16 cellular contexts compared by ENCODE assay signal in genomic region chr13:50708461-50708860, GRCh38.
DNase-seq lines count a peak whose midpoint lies in the region; ATAC-seq and TF ChIP-seq lines count a peak whose summit lies in the region.
"Had no signal": no experiment of that assay in that cellular context is flagged by ENCODE, and none has a peak within 500 bp of the region (broad histone marks: within the 10 kb centered on the region; RNA-seq: fewer than 3 reads in every experiment).

No MANE protein-coding gene starts in this region.

- H3K4me3 ChIP-seq in right atrium auricular region (no peak overlapping the region), choroid plexus epithelial cell (ENCODE audit: low read depth, low read length) (no peak overlapping the region)
- H3K4me3 ChIP-seq: body of pancreas had no signal

- intact Hi-C loops in Right ventricle myocardium inferior (cut with DNase I) (no loop called here), sciatic nerve (cut with DNase I) (no loop called here)

- no peak overlapping the region for H3K27ac Mint-ChIP-seq in effector memory CD8-positive, alpha-beta T cell
- H3K27ac Mint-ChIP-seq: activated naive CD8-positive, alpha-beta T cell; CD8-positive, alpha-beta T cell; T-helper 17 cell had no signal

- H3K27ac ChIP-seq in right atrium auricular region, result peak overlapping the region in 1 of 2 donors; percentile 5
- H3K27ac ChIP-seq: body of pancreas had no signal

- H3K9me3 Mint-ChIP-seq in effector memory CD8-positive, alpha-beta T cell, result no peaks in the 10 kb centered on the region
- H3K9me3 Mint-ChIP-seq: CD8-positive, alpha-beta T cell had no signal

- H3K4me1 ChIP-seq in right atrium auricular region, result peaks cover 0 to 24% of the 10 kb centered on the region in 2 donors
- H3K4me1 ChIP-seq: body of pancreas had no signal

- DNase-seq in Right ventricle myocardium inferior (ENCODE audit: missing footprints), result no peak
- DNase-seq in right atrium auricular region (ENCODE audit: low spot score), result no peak
- DNase-seq in NOMO-1 (lab: John Stamatoyannopoulos, UW; ENCODE audit: unreplicated experiment in 2 of 2), result peak; percentile 25 to 58
- peak; percentile 14 for DNase-seq in choroid plexus epithelial cell (ENCODE audit: low read depth)
- no peak for DNase-seq in sciatic nerve (ENCODE audit: low spot score)
- no peak for DNase-seq in HuH-7 (ENCODE audit: low spot score)
- no peak for DNase-seq in effector memory CD8-positive, alpha-beta T cell
- DNase-seq: activated CD4-positive, CD25-positive, alpha-beta regulatory T cell treated with anti-CD3 and anti-CD28 coated beads, Interleukin-2, amount 50 U/mL, for 72 hours; body of pancreas; CD8-positive, alpha-beta T cell; cortex of kidney; foreskin melanocyte; NCI-H2081 treated with DMSO at 0.1 percent for 48 hours; T-helper 17 cell had no signal

- H3K36me3 ChIP-seq in right atrium auricular region, result no peaks in the 10 kb centered on the region

- H3K27me3 ChIP-seq in right atrium auricular region, result no peaks in the 10 kb centered on the region
- H3K27me3 ChIP-seq: body of pancreas had no signal

- peaks cover 9 to 10% of the 10 kb centered on the region in 2 donors for H3K4me1 Mint-ChIP-seq in effector memory CD8-positive, alpha-beta T cell (ENCODE audit: low read depth in 2 of 2)

- H3K4me3 Mint-ChIP-seq in effector memory CD8-positive, alpha-beta T cell, result no peak overlapping the region
- H3K4me3 Mint-ChIP-seq: activated naive CD8-positive, alpha-beta T cell; CD8-positive, alpha-beta T cell; T-helper 17 cell had no signal

- H3K36me3 Mint-ChIP-seq in effector memory CD8-positive, alpha-beta T cell (ENCODE audit: insufficient read depth), result peaks cover 4% of the 10 kb centered on the region
- H3K36me3 Mint-ChIP-seq: activated naive CD8-positive, alpha-beta T cell; CD8-positive, alpha-beta T cell had no signal

- TF ChIP-seq CTCF in right atrium auricular region (IDR thresholded peaks at IDR 0.05), result no peak
- TF ChIP-seq CTCF in choroid plexus epithelial cell (conservative IDR thresholded peaks at IDR 0.05; ENCODE audit: low read depth, low read length), result no peak

- H3K27me3 Mint-ChIP-seq in effector memory CD8-positive, alpha-beta T cell, result peaks cover 0 to 6% of the 10 kb centered on the region in 2 donors

- ATAC-seq in Right ventricle myocardium inferior (peak; percentile 54), sciatic nerve (peak; percentile 12), HG02981 (IDR thresholded peaks at IDR 0.05; ENCODE audit: unreplicated experiment) (no peak)
- no peak for ATAC-seq in effector memory CD8-positive, alpha-beta T cell (replicated peaks)
- ATAC-seq: body of pancreas; CD8-positive, alpha-beta T cell; T-helper 17 cell had no signal

- H3K9me3 ChIP-seq in right atrium auricular region, result no peaks in the 10 kb centered on the region
- H3K9me3 ChIP-seq: body of pancreas had no signal

Comparison
In these comparisons a context has a peak if more than half of its experiments do, and no peak if none do; other contexts are left out.
1. ATAC-seq: peak in Right ventricle myocardium inferior (single experiment) and sciatic nerve (single experiment); none in HG02981 (single experiment) and effector memory CD8-positive, alpha-beta T cell (single experiment).
2. DNase-seq: peak in NOMO-1 (2 of 2) and choroid plexus epithelial cell (single experiment); none in Right ventricle myocardium inferior (single experiment), right atrium auricular region (single experiment), sciatic nerve (single experiment), HuH-7 (single experiment) and effector memory CD8-positive, alpha-beta T cell (0 of 3).